In genomic region chr19:1213391-1214286, GRCh38 we compare ENCODE assay signal across 8 cellular contexts. TPM values are rescaled to one million over a fixed set of nuclear protein-coding genes. Genes with fewer than 3 reads are reported as not detected.
A peak's percentile ranks its signal among the peaks of the same experiment; 100 is the strongest.
DNase-seq lines count a peak whose midpoint lies in the region; ATAC-seq, FAIRE-seq and TF ChIP-seq lines count a peak whose summit lies in the region.

No MANE protein-coding gene starts in this region.

- FAIRE-seq in bronchial epithelial cell (lab: Jason Lieb, UNC), result no peak

- no peaks in the 10 kb centered on the region for H3K27me3 ChIP-seq in GM23248 (replicated peaks; ENCODE audit: insufficient read depth)
- H3K27me3 ChIP-seq in bronchial epithelial cell (ENCODE audit: control insufficient read depth, insufficient read depth, low read length), result no peaks in the 10 kb centered on the region

- peak overlapping the region; percentile 71 for H3K9ac ChIP-seq in GM23248

- H2AFZ ChIP-seq in GM23248, result peak overlapping the region; percentile 39

- H3K4me3 ChIP-seq in GM23248, result no peak overlapping the region
- no peak overlapping the region for H3K4me3 ChIP-seq in bronchial epithelial cell (ENCODE audit: low read depth, low read length)

- peaks cover 100% of the 10 kb centered on the region for H3K79me2 ChIP-seq in GM23248 (ENCODE audit: insufficient read depth)

- H3K9me3 ChIP-seq in GM23248 (ENCODE audit: low read depth), result no peaks in the 10 kb centered on the region

- in situ Hi-C loops in GM23248 (cut with MboI), result no loop called here

- DNase-seq in GM23248 (peak; percentile 71), bronchial epithelial cell (ENCODE audit: low read depth) (peak; percentile 96), left kidney (ENCODE audit: low read depth, low spot score) (peak; percentile 70), NCI-H1092 (lab: John Stamatoyannopoulos, UW) (no peak), 8988T (no peak)
- DNase-seq in stimulated activated CD4-positive, alpha-beta T cell treated with anti-CD3 and anti-CD28 coated beads, Interleukin-4, amount 100 ng/mL, for 4 hours, result peak; percentile 33 to 53

- no peak for TF ChIP-seq CTCF in bronchial epithelial cell (IDR thresholded peaks at IDR 0.05; ENCODE audit: insufficient read depth, low read length, severe bottlenecking)

- peak overlapping the region; percentile 26 for H3K4me2 ChIP-seq in GM23248 (ENCODE audit: unreplicated experiment)

- peak overlapping the region; percentile 71 for H3K27ac ChIP-seq in GM23248

- ATAC-seq in SK-N-SH treated with all-trans-retinoic acid at 6 μM for 48 hours, result peak; percentile 78
- no peak for ATAC-seq in GM21619 (IDR thresholded peaks at IDR 0.05; ENCODE audit: unreplicated experiment)

- no peaks in the 10 kb centered on the region for H3K9me2 ChIP-seq in GM23248 (ENCODE audit: insufficient read depth)

- no peaks in the 10 kb centered on the region for H4K20me1 ChIP-seq in GM23248 (ENCODE audit: insufficient read depth)

- 64% methylated on average over 39 of the region's 39 CpGs for WGBS in GM23248 (ENCODE audit: low coverage in 1 of 2, low lambda C conversion rate in 2 of 2, missing lambda C conversion rate in 2 of 2), 2 experiments

- no peaks in the 10 kb centered on the region; the same call in 1 of the 2 replicates for H3K36me3 ChIP-seq in GM23248 (ENCODE audit: low read depth)
- H3K36me3 ChIP-seq in bronchial epithelial cell (ENCODE audit: control insufficient read depth, insufficient read depth, low read length), result peaks cover 9% of the 10 kb centered on the region

- H3F3A ChIP-seq in GM23248 (ENCODE audit: insufficient read depth), result no peaks in the 10 kb centered on the region; the same call in 1 of the 2 replicates

- peaks cover 32% of the 10 kb centered on the region for H3K4me1 ChIP-seq in GM23248 (ENCODE audit: insufficient read depth)

TF ChIP-seq in SK-N-SH treated with all-trans-retinoic acid at 6 μM for 48 hours, 23 proteins besides CTCF, POLR2A, EP300 and RAD21:
- TF ChIP-seq TCF4 (CRISPR knock-in tag; IDR thresholded peaks at IDR 0.05; ENCODE audit: borderline replicate concordance), result no peak
- no peak for TF ChIP-seq CREB5 (CRISPR knock-in tag; IDR thresholded peaks at IDR 0.05; ENCODE audit: low read depth)

RNA-seq across cellular contexts. Expression of gene STK11, which starts 8.1 kb away (rescaled TPM):
- 64.1 and 66.5 TPM in 2 replicates for total RNA-seq in GM23248 (2014; rRNA removed; shearing (Covaris generic))
- 4.3 and 4.6 TPM in 2 replicates for polyA plus RNA-seq in GM23248 (2016; fragmentation: Nextera tagmentation; extraction: Ambion mirVana)
- total RNA-seq in bronchial epithelial cell, result 110 and 117 TPM in 2 replicates

RNA-seq across cellular contexts. Expression of gene CBARP, which starts 24.2 kb away (rescaled TPM):
- total RNA-seq in GM23248 (2014; rRNA removed; shearing (Covaris generic)), result 2.7 and 4.5 TPM in 2 replicates
- 0.29 and 0.41 TPM in 2 replicates for polyA plus RNA-seq in GM23248 (2016; fragmentation: Nextera tagmentation; extraction: Ambion mirVana)
- total RNA-seq in bronchial epithelial cell, result 1.2 and 2.9 TPM in 2 replicates

RNA-seq across cellular contexts. Expression of gene ATP5F1D, which starts 27.9 kb away (rescaled TPM):
- total RNA-seq in GM23248 (2014; rRNA removed; shearing (Covaris generic)), result 27.4 and 38.9 TPM in 2 replicates
- 287 and 290 TPM in 2 replicates for polyA plus RNA-seq in GM23248 (2016; fragmentation: Nextera tagmentation; extraction: Ambion mirVana)
- total RNA-seq in bronchial epithelial cell, result 8.7 and 14.8 TPM in 2 replicates

RNA-seq across cellular contexts. Expression of gene MIDN, which starts 34.7 kb away (rescaled TPM):
- 9.4 and 18.5 TPM in 2 replicates for total RNA-seq in GM23248 (2014; rRNA removed; shearing (Covaris generic))
- polyA plus RNA-seq in GM23248 (2016; fragmentation: Nextera tagmentation; extraction: Ambion mirVana), result 3.1 and 4.0 TPM in 2 replicates
- total RNA-seq in bronchial epithelial cell, result 15.8 and 31.1 TPM in 2 replicates

RNA-seq across cellular contexts. Expression of gene SBNO2, which starts 39.6 kb away (rescaled TPM):
- total RNA-seq in GM23248 (2014; rRNA removed; shearing (Covaris generic)), result 64.5 and 70.4 TPM in 2 replicates
- polyA plus RNA-seq in GM23248 (2016; fragmentation: Nextera tagmentation; extraction: Ambion mirVana), result 7.5 and 11.9 TPM in 2 replicates
- 16.8 and 22.8 TPM in 2 replicates for total RNA-seq in bronchial epithelial cell

Comparison
In these comparisons a context has a peak if more than half of its experiments do, and no peak if none do; other contexts are left out.
1. DNase-seq: peak in GM23248 (single experiment), bronchial epithelial cell (single experiment), left kidney (single experiment) and stimulated activated CD4-positive, alpha-beta T cell treated with anti-CD3 and anti-CD28 coated beads, Interleukin-4, amount 100 ng/mL, for 4 hours (2 of 2); none in NCI-H1092 (single experiment) and 8988T (single experiment).